ENCODE assay signal across 1 cellular context in the genomic region with DNA sequence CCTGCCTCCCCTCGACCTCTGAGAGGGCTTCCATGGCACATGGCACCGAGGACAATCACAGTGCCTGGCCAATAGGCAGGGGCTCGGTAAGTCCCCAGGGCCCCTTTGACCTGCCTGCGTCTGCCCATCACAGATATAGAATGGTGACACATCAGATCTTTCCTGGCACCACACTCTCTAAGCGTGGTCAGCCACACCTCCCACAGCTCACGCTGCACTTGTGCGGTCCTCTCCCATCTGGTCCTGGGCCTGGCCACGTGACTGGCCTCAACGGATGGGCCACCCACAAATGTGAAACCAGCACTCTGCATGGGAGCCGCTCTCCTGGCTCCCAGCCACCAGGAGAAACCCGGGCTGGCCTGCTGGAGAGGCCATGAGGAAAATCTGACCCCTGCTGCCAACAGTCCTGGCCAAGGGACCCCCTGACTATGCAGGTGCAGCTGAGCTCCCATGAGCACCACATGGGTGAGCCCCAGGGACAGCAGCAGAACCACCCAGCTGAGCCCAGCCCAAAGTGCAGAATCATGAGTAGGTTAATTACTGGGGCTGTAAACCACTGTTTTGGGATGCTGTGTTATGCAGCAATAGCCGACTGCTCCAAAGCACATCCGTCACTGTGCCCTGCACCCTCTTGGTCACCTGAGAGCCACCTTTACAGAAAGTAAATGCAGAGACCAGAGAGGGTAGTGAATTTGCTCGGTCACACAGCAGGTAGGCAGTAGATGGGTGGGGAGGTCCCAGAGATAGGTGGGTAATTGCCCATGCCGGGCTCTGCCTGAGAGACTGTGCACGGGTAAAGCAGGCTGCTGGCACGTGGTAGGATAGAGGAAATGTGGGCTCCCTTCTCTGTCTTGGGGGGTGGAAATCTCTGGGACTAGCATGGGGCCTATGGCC.
TF ChIP-seq lines count a peak whose summit lies in the region.

No MANE protein-coding gene starts in this region.

TF ChIP-seq in HCT116, 20 proteins besides CTCF, POLR2A, EP300 and RAD21:
- TF ChIP-seq TCF7L2 (IDR thresholded peaks at IDR 0.05; ENCODE audit: borderline replicate concordance, extremely low read depth, insufficient read depth, insufficient read length) (no peak), CBX3 (IDR thresholded peaks at IDR 0.05; ENCODE audit: low read depth) (no peak), ZFX (IDR thresholded peaks at IDR 0.05) (no peak), JUND (IDR thresholded peaks at IDR 0.05) (no peak), ELF1 (IDR thresholded peaks at IDR 0.05; ENCODE audit: borderline replicate concordance, low read depth) (no peak), EZH2 (IDR thresholded peaks at IDR 0.05) (no peak)
